29 cellular contexts compared by ENCODE assay signal in the genomic region with DNA sequence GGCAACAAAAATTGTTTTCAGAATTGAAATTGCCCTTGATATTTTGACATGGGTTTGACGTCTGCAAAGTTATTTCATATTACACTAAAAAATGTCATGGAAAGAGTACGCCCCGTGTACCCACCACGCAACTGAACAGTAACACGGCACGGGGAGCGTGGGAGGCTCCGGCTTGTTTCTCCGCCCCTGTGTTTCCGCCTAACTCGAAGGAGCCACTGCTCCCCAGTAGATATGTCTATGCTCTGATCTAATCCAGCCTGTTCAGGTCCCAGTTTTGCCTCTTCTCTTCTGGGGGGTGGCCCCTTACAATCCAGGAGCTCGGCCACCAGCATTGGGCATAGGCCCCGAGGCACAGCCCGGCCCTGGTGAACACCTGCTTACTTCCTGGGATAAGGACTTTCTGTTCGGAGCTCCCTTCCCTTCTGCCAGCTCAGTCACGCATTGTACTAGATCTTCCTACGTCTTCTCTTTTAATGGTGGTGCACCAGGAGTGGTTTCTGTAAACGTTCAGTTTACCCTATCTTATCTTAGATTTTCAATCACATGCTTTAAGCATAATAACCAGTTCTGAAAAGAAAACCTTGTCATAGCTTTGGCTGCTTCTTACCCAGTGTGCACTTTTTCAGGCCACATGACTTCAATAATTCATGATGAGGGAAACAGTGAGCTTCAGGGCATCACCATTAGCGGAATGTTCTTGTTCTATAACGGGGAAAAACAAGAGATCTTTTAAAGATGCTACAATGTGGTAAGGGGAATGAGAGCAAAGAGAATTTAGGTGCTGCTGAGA.
"Had no signal": no experiment of that assay in that cellular context is flagged by ENCODE, and none has a peak within 500 bp of the region (broad histone marks: within the 10 kb centered on the region; RNA-seq: fewer than 3 reads in every experiment).

No MANE protein-coding gene starts in this region.

- H3K36me3 Mint-ChIP-seq: naive thymus-derived CD8-positive, alpha-beta T cell had no signal

- H3K9ac ChIP-seq: parathyroid adenoma had no signal

- ATAC-seq: left cardiac atrium; left lobe of liver; left ventricle myocardium superior; lower lobe of right lung; naive thymus-derived CD8-positive, alpha-beta T cell; psoas muscle; right lobe of liver; upper lobe of right lung had no signal

- H3K4me3 Mint-ChIP-seq: naive thymus-derived CD8-positive, alpha-beta T cell; nephron; neural crest cell; stimulated activated naive CD8-positive, alpha-beta T cell treated with anti-CD3 and anti-CD28 coated beads, Interleukin-15, Interleukin-2, amounts not matched to agents 100 ng/mL and 50 ng/mL, for 24 hours had no signal

- H3K4me1 ChIP-seq: lower lobe of right lung, parathyroid adenoma, psoas muscle, right atrium auricular region, right lobe of liver, suprapubic skin, tibial artery, upper lobe of right lung had no signal

- H3K9me3 Mint-ChIP-seq: naive thymus-derived CD8-positive, alpha-beta T cell; nephron; stimulated activated naive CD8-positive, alpha-beta T cell treated with anti-CD3 and anti-CD28 coated beads, Interleukin-15, Interleukin-2, amounts not matched to agents 100 ng/mL and 50 ng/mL, for 24 hours had no signal

- H3K4me1 Mint-ChIP-seq: naive thymus-derived CD8-positive, alpha-beta T cell; nephron; neural crest cell had no signal

- H3K9me3 ChIP-seq: lower lobe of right lung, neutrophil, psoas muscle, right atrium auricular region, right lobe of liver, suprapubic skin, thoracic aorta, tibial artery, upper lobe of right lung had no signal

- H3K79me2 ChIP-seq: parathyroid adenoma had no signal

- FAIRE-seq: keratinocyte, urothelium cell line had no signal

- DNase-seq: hypothalamus; kidney glomerular epithelial cell; left cardiac atrium; left ventricle myocardium superior; lower lobe of right lung; mammary epithelial cell; mesenchymal stem cell; naive thymus-derived CD8-positive, alpha-beta T cell; occipital lobe; psoas muscle; right lobe of liver; stimulated activated CD4-positive, alpha-beta T cell treated with anti-CD3 and anti-CD28 coated beads, Interleukin-15, amount 100 ng/mL, for 24 hours; stimulated activated CD4-positive, alpha-beta T cell treated with anti-CD3 and anti-CD28 coated beads, Interleukin-2, amount 100 ng/mL, for 24 hours; stimulated activated CD4-positive, alpha-beta T cell treated with anti-CD3 and anti-CD28 coated beads, Interleukin-4, amount 100 ng/mL, for 1 hour; stimulated activated naive CD4-positive, alpha-beta T cell; tibial artery; upper lobe of right lung had no signal

- H3K4me2 ChIP-seq: smooth muscle cell had no signal

- H3K27ac ChIP-seq: lower lobe of right lung, neutrophil, parathyroid adenoma, psoas muscle, right atrium auricular region, right lobe of liver, suprapubic skin, thoracic aorta, tibial artery, upper lobe of right lung had no signal

- H3K27ac Mint-ChIP-seq: naive thymus-derived CD8-positive, alpha-beta T cell; nephron; stimulated activated naive CD8-positive, alpha-beta T cell treated with anti-CD3 and anti-CD28 coated beads, Interleukin-15, Interleukin-2, amounts not matched to agents 100 ng/mL and 50 ng/mL, for 24 hours had no signal

- H3K4me3 ChIP-seq: lower lobe of right lung, psoas muscle, right atrium auricular region, right lobe of liver, smooth muscle cell, suprapubic skin, thoracic aorta, tibial artery, upper lobe of right lung had no signal

- H2AFZ ChIP-seq: parathyroid adenoma had no signal

- H3K36me3 ChIP-seq: lower lobe of right lung, neutrophil, right atrium auricular region, right lobe of liver, suprapubic skin, thoracic aorta, tibial artery, upper lobe of right lung had no signal

- H3K27me3 ChIP-seq: right atrium auricular region, right lobe of liver had no signal
